In genomic region chr6:40887904-40888303, GRCh38 we compare ENCODE assay signal across 13 cellular contexts.
A peak's percentile ranks its signal among the peaks of the same experiment; 100 is the strongest.
DNase-seq lines count a peak whose midpoint lies in the region; ATAC-seq and TF ChIP-seq lines count a peak whose summit lies in the region.
"Had no signal": no experiment of that assay in that cellular context is flagged by ENCODE, and none has a peak within 500 bp of the region (broad histone marks: within the 10 kb centered on the region; RNA-seq: fewer than 3 reads in every experiment).

No MANE protein-coding gene starts in this region.

- TF ChIP-seq CTCF in psoas muscle (IDR thresholded peaks at IDR 0.05), result no peak

- no peaks in the 10 kb centered on the region for H3K36me3 ChIP-seq in psoas muscle (ENCODE audit: insufficient read depth in 1 of 2, low read depth in 1 of 2)

- intact Hi-C loops in psoas muscle (cut with DNase I), result no loop called here

- H3K4me3 ChIP-seq in psoas muscle, result no peak overlapping the region
- H3K4me3 ChIP-seq: GM12878, GM23248 had no signal

- peak overlapping the region; percentile 2 for H3K27ac ChIP-seq in psoas muscle
- H3K27ac ChIP-seq: C4-2B, GM23248 had no signal

- H3K9me3 ChIP-seq in psoas muscle, result no peaks in the 10 kb centered on the region

- 44 to 63% (median 46%) methylated on average over 3 of the region's 3 CpGs for WGBS in psoas muscle, 3 donors

- DNase-seq in NCI-H82 (lab: John Stamatoyannopoulos, UW), result peak; percentile 52
- DNase-seq in left kidney (ENCODE audit: low read depth, low spot score), result peak; percentile 54
- DNase-seq in psoas muscle, result no peak
- DNase-seq in NCI-H1694 treated with DMSO at 0.1 percent for 48 hours (lab: John Stamatoyannopoulos, UW), result no peak
- no peak for DNase-seq in NCI-H446 (lab: John Stamatoyannopoulos, UW)
- DNase-seq in NOMO-1 treated with dmso at 0.1 percent for 144 hours (lab: John Stamatoyannopoulos, UW; ENCODE audit: unreplicated experiment), result no peak
- DNase-seq: CD4-positive, alpha-beta memory T cell; DMS79; GM23248 had no signal

- H3K4me1 ChIP-seq in psoas muscle, result peaks cover 14% of the 10 kb centered on the region

- no peaks in the 10 kb centered on the region for H3K27me3 ChIP-seq in psoas muscle (ENCODE audit: insufficient read depth in 3 of 3, low read length in 2 of 3)

- ATAC-seq in SK-N-SH treated with all-trans-retinoic acid at 6 μM for 48 hours (no peak), psoas muscle (peak in 1 of 4 donors; percentile 31)
- ATAC-seq: GM12878, HCT116 had no signal

TF ChIP-seq in SK-N-SH treated with all-trans-retinoic acid at 6 μM for 48 hours, 23 proteins besides CTCF, POLR2A, EP300 and RAD21:
- TF ChIP-seq TSHZ2 (CRISPR knock-in tag; IDR thresholded peaks at IDR 0.05) (peak; percentile 79), ZNF565 (CRISPR knock-in tag; conservative IDR thresholded peaks at IDR 0.05; ENCODE audit: low read depth) (no peak), TCF4 (CRISPR knock-in tag; IDR thresholded peaks at IDR 0.05; ENCODE audit: borderline replicate concordance) (peak; percentile 91), ZNF8 (CRISPR knock-in tag; IDR thresholded peaks at IDR 0.05) (peak; percentile 15; the same call in 1 of the 2 replicates), PATZ1 (CRISPR knock-in tag; IDR thresholded peaks at IDR 0.05; ENCODE audit: borderline replicate concordance) (no peak), ISL1 (CRISPR knock-in tag; IDR thresholded peaks at IDR 0.05) (peak; percentile 72)

Comparison
In these comparisons a context has a peak if more than half of its experiments do, and no peak if none do; other contexts are left out.
1. DNase-seq: peak in NCI-H82 (single experiment) and left kidney (single experiment); none in psoas muscle (0 of 2), NCI-H1694 treated with DMSO at 0.1 percent for 48 hours (single experiment), NCI-H446 (0 of 2) and NOMO-1 treated with dmso at 0.1 percent for 144 hours (single experiment).